Comparison of ENCODE assay signal across 14 cellular contexts in the genomic region with DNA sequence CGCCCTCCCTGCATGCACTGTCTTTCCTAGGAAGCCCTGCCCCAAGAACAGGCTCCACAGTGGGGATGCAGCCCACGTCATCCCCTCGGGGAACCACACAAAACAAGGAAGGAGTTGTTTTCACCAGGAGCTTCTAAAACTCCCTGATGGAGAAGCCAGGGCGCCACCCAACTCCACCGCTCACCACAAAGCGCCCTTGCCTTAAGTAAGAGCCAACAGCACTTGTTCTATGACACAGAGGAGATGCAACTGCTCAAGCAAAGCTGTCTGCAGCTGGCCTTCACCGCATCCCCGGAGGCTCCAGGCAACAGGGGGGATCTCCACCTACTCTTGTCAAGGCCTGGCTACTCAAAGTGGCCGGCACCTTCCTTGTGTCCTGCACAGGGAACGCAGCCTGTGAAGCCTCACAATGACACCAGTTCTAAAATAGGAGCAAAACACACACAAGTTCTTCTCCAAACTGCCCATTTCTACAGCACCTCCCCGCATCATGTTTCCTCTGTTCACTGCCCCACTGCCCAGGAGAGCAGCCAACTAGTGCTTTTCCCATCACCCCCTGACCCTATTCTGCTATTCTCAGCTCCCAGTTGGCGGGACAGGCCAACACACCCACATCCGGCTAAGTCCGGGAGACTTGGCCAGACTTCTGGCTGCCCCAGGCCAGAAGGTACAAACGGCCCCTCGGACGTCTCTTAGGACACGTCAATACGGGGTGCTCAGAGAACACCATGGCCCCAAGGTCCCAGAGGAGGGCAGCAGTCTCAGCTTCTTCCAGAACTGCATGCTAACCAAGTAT. TPM values are rescaled to one million over a fixed set of nuclear protein-coding genes. Genes with fewer than 3 reads are reported as not detected.
DNase-seq lines count a peak whose midpoint lies in the region; TF ChIP-seq lines count a peak whose summit lies in the region.
"Had no signal": no experiment of that assay in that cellular context is flagged by ENCODE, and none has a peak within 500 bp of the region (broad histone marks: within the 10 kb centered on the region; RNA-seq: fewer than 3 reads in every experiment).

No MANE protein-coding gene starts in this region.

- H3K4me2 ChIP-seq in H9 (ENCODE audit: insufficient read depth, insufficient read length, low read length): no peak overlapping the region

- peak in 36 of 56 donors; percentile 8 to 83 (median 53) for DNase-seq in amygdala (lab: John Stamatoyannopoulos, UW)
- DNase-seq in esophagus muscularis mucosa (ENCODE audit: extremely low spot score): no peak
- DNase-seq in lung microvascular endothelial cell (ENCODE audit: low read depth in 2 of 2): peak; percentile 74 to 91
- DNase-seq in substantia nigra (lab: John Stamatoyannopoulos, UW): peak in 33 of 49 donors; percentile 20 to 85 (median 55)
- no peak for DNase-seq in H9
- no peak for DNase-seq in stimulated activated CD4-positive, alpha-beta T cell treated with anti-CD3 and anti-CD28 coated beads, Interleukin-1b, Interleukin-23, amount 100 ng/mL, for 48 hours
- DNase-seq in NOMO-1 treated with DMSO at 0.1 percent for 48 hours (lab: John Stamatoyannopoulos, UW; ENCODE audit: unreplicated experiment): no peak
- no peak for DNase-seq in retina
- DNase-seq: activated CD4-positive, CD25-positive, alpha-beta regulatory T cell; H7; natural killer cell; NCI-H2171; SHP77 treated with DMSO at 0.1 percent for 48 hours had no signal

- TF ChIP-seq POLR2A in esophagus muscularis mucosa (IDR thresholded peaks at IDR 0.05; ENCODE audit: low read depth): no peak

- no peak overlapping the region for H3K23ac ChIP-seq in H9 (ENCODE audit: insufficient read length, low read depth, low read length)

- no peak overlapping the region for H2BK120ac ChIP-seq in H9 (ENCODE audit: low read depth, low read length, poor library complexity, severe bottlenecking)

- H4K8ac ChIP-seq in H9 (replicated peaks; ENCODE audit: insufficient read length, low read depth, low read length): no peak overlapping the region

- peak overlapping the region in 1 of 3 experiments; percentile 68; a peak in 1 of 7 replicates for H3K27ac Mint-ChIP-seq in H9

- peaks cover 12 to 52% (median 41%) of the 10 kb centered on the region in 4 donors for H3K36me3 ChIP-seq in esophagus muscularis mucosa

- no peak overlapping the region for H2AK5ac ChIP-seq in H9 (ENCODE audit: insufficient read length, low read length)

- H4K5ac ChIP-seq in H9 (ENCODE audit: insufficient read length, low read depth, low read length): no peak overlapping the region

- H3K4me1 ChIP-seq in esophagus muscularis mucosa (peaks cover 18 to 35% (median 33%) of the 10 kb centered on the region in 4 donors), H9 (ENCODE audit: insufficient read depth, low read length) (no peaks in the 10 kb centered on the region)

- no peak for TF ChIP-seq CTCF in esophagus muscularis mucosa (IDR thresholded peaks at IDR 0.05)
- no peak for TF ChIP-seq CTCF in H9 (conservative IDR thresholded peaks at IDR 0.05)

- H3K9me3 ChIP-seq in esophagus muscularis mucosa: no peaks in the 10 kb centered on the region
- no peaks in the 10 kb centered on the region for H3K9me3 ChIP-seq in H9 (ENCODE audit: control insufficient read depth, low read depth, low read length)

- H3K4me1 Mint-ChIP-seq in H9: peaks cover 7 to 8% of the 10 kb centered on the region in 2 experiments

- TF ChIP-seq EP300 in esophagus muscularis mucosa (IDR thresholded peaks at IDR 0.05): no peak

- no peak overlapping the region for H3K4me3 ChIP-seq in esophagus muscularis mucosa

- no peak overlapping the region for H2BK20ac ChIP-seq in H9 (ENCODE audit: low read depth, low read length, poor library complexity, severe bottlenecking)

- no peak overlapping the region for H3K56ac ChIP-seq in H9 (ENCODE audit: insufficient read length, low read depth, low read length)

- peaks cover 2 to 31% (median 5%) of the 10 kb centered on the region in 3 experiments; a peak in 4 of 7 replicates for H3K36me3 Mint-ChIP-seq in H9 (ENCODE audit: insufficient read depth in 1 of 3, low read depth in 3 of 3)
- H3K36me3 Mint-ChIP-seq: natural killer cell had no signal

- no peak overlapping the region for H3K18ac ChIP-seq in H9 (ENCODE audit: insufficient read length, low read depth, low read length)

- H3K79me2 ChIP-seq in H9 (ENCODE audit: insufficient read depth, low read length): no peaks in the 10 kb centered on the region

- H3T11ph ChIP-seq in H9 (ENCODE audit: low read length): no peak overlapping the region

- no peak overlapping the region for H3K9ac ChIP-seq in H9 (ENCODE audit: extremely low read depth, insufficient read length, low read length)

- no peak overlapping the region for H2BK5ac ChIP-seq in H9 (ENCODE audit: insufficient read length, low read length)

- 71% methylated on average over 13 of the region's 19 CpGs for whole genome bisulfite sequencing in esophagus muscularis mucosa
- WGBS in H9 (ENCODE audit: extremely low coverage, insufficient read length, low lambda C conversion rate): no CpG with 5 or more reads among the region's 19 CpGs

- no peak overlapping the region; a peak in 1 of 5 replicates for H3K4me3 Mint-ChIP-seq in H9
- H3K4me3 Mint-ChIP-seq: IgD-negative memory B cell, natural killer cell had no signal

- no peaks in the 10 kb centered on the region for H3K27me3 ChIP-seq in esophagus muscularis mucosa
- H3K27me3 ChIP-seq in H9 (ENCODE audit: insufficient read depth, low read length): no peaks in the 10 kb centered on the region

- no peak overlapping the region for H2AFZ ChIP-seq in H9 (ENCODE audit: low read length)

- intact Hi-C loops in esophagus muscularis mucosa (cut with DNase I): no loop called here

- no peak overlapping the region for H2BK15ac ChIP-seq in H9 (ENCODE audit: low read depth, low read length)

- H3K4ac ChIP-seq in H9 (ENCODE audit: low read depth, low read length): no peak overlapping the region

- H3K14ac ChIP-seq in H9 (ENCODE audit: insufficient read depth, low read length): no peak overlapping the region; the same call in 1 of the 2 replicates

- no peak overlapping the region for H2BK12ac ChIP-seq in H9 (ENCODE audit: insufficient read length, low read depth, low read length)

- H3K9me3 Mint-ChIP-seq in H9: no peaks in the 10 kb centered on the region; a peak in 1 of 5 replicates
- H3K9me3 Mint-ChIP-seq: IgD-negative memory B cell, natural killer cell had no signal

- H3K79me1 ChIP-seq in H9 (ENCODE audit: insufficient read depth, low read depth, low read length, poor library complexity, severe bottlenecking): no peaks in the 10 kb centered on the region

- no peaks in the 10 kb centered on the region for H3K23me2 ChIP-seq in H9 (ENCODE audit: insufficient read length, low read depth, low read length, poor library complexity, severe bottlenecking)

- peak overlapping the region; percentile 53 to 74 (median 60) for H3K27ac ChIP-seq in esophagus muscularis mucosa (replicated peaks in 1 of 4)
- H3K27ac ChIP-seq in substantia nigra (ENCODE audit: low read depth, low read length, poor library complexity, severe bottlenecking): peak overlapping the region; percentile 49
- no peak overlapping the region for H3K27ac ChIP-seq in H9 (ENCODE audit: insufficient read length, low read depth, low read length)

- H4K20me1 ChIP-seq in H9 (ENCODE audit: control insufficient read depth, insufficient read depth, insufficient read length): no peaks in the 10 kb centered on the region

- no peak overlapping the region for H4K91ac ChIP-seq in H9 (ENCODE audit: insufficient read length, low read depth, low read length)

- no peaks in the 10 kb centered on the region for H3K27me3 Mint-ChIP-seq in H9 (ENCODE audit: low read depth)
- H3K27me3 Mint-ChIP-seq: IgD-negative memory B cell had no signal

RNA-seq across cellular contexts. Expression of a gene that starts 24.2 kb away (rescaled TPM):
- total RNA-seq in esophagus muscularis mucosa: 100 to 1,000 TPM in 2 of 4 donors, 10 to 100 TPM in 2; 70.2 to 120 (median 106) TPM
- total RNA-seq in lung microvascular endothelial cell: 186 and 202 TPM in 2 replicates
- total RNA-seq in H9 (2021): 39.1 and 41.7 TPM in 2 replicates

RNA-seq across cellular contexts. Expression of a gene that starts 29.8 kb away (rescaled TPM):
- 10 to 100 TPM; 26.7 to 43.0 (median 30.2) TPM for total RNA-seq in esophagus muscularis mucosa
- 12.6 and 24.8 TPM in 2 replicates for total RNA-seq in lung microvascular endothelial cell
- 34.6 and 35.7 TPM in 2 replicates for total RNA-seq in H9 (2021)

RNA-seq across cellular contexts. Expression of a gene that starts 36.2 kb away (rescaled TPM):
- total RNA-seq in esophagus muscularis mucosa (10 to 100 TPM; 11.1 to 20.8 (median 14.1) TPM), lung microvascular endothelial cell (2.4 and 3.6 TPM in 2 replicates), H9 (2021) (36.9 and 37.1 TPM in 2 replicates)

RNA-seq across cellular contexts. Expression of a gene that starts 48.6 kb away (rescaled TPM):
- total RNA-seq in esophagus muscularis mucosa: 10 to 100 TPM; 22.0 to 33.6 (median 25.7) TPM
- total RNA-seq in lung microvascular endothelial cell: 14.1 and 25.7 TPM in 2 replicates
- total RNA-seq in H9 (2021): 75.3 and 78.5 TPM in 2 replicates

RNA-seq across cellular contexts. Expression of a gene that starts 48.9 kb away (rescaled TPM):
- total RNA-seq in esophagus muscularis mucosa (1 to 10 TPM; 3.3 to 3.8 (median 3.7) TPM), lung microvascular endothelial cell (4.6 and 5.2 TPM in 2 replicates), H9 (2021) (53.6 and 56.6 TPM in 2 replicates)

Comparison
In these comparisons a context has a peak if more than half of its experiments do, and no peak if none do; other contexts are left out.
1. DNase-seq: peak in amygdala (36 of 56), lung microvascular endothelial cell (2 of 2) and substantia nigra (33 of 49); none in esophagus muscularis mucosa (single experiment), H9 (single experiment), stimulated activated CD4-positive, alpha-beta T cell treated with anti-CD3 and anti-CD28 coated beads, Interleukin-1b, Interleukin-23, amount 100 ng/mL, for 48 hours (single experiment), NOMO-1 treated with DMSO at 0.1 percent for 48 hours (single experiment) and retina (single experiment).